Comparison of ENCODE assay signal across 9 cellular contexts in genomic region chr4:26074672-26075071, GRCh38.
A peak's percentile ranks its signal among the peaks of the same experiment; 100 is the strongest.
DNase-seq lines count a peak whose midpoint lies in the region; ATAC-seq and TF ChIP-seq lines count a peak whose summit lies in the region.
"Had no signal": no experiment of that assay in that cellular context is flagged by ENCODE, and none has a peak within 500 bp of the region (broad histone marks: within the 10 kb centered on the region; RNA-seq: fewer than 3 reads in every experiment).

No MANE protein-coding gene starts in this region.

- DNase-seq in GM19238 (ENCODE audit: insufficient read length, low spot score) (peak; percentile 44), SKM-1 treated with dmso at 0.1 percent for 144 hours (lab: John Stamatoyannopoulos, UW; ENCODE audit: unreplicated experiment) (peak; percentile 94), left ventricle myocardium inferior (no peak), MM.1S (no peak), NCI-H510A treated with DMSO at 0.1 percent for 48 hours (lab: John Stamatoyannopoulos, UW) (no peak), cortex of kidney (lab: John Stamatoyannopoulos, UW) (no peak)

- H3K79me2 ChIP-seq in MM.1S (ENCODE audit: low read length), result no peaks in the 10 kb centered on the region

- peak; percentile 64 for ATAC-seq in HG02943 (IDR thresholded peaks at IDR 0.05; ENCODE audit: low read depth, unreplicated experiment)
- ATAC-seq in stimulated activated memory B cell treated with anti-CD40 and anti-IgM and Interleukin-4, amounts not matched to agents 10 μg/mL and 1 μg/mL and 100 μg/mL, for 72 hours, result peak; percentile 89

- H3K9me3 Mint-ChIP-seq in stimulated activated memory B cell treated with anti-CD40 and anti-IgM and Interleukin-4, amounts not matched to agents 10 μg/mL and 1 μg/mL and 100 μg/mL, for 72 hours, result peaks cover 7% of the 10 kb centered on the region

- H3K4me1 Mint-ChIP-seq in stimulated activated memory B cell treated with anti-CD40 and anti-IgM and Interleukin-4, amounts not matched to agents 10 μg/mL and 1 μg/mL and 100 μg/mL, for 72 hours, result peaks cover 55% of the 10 kb centered on the region

- no peak overlapping the region for H3K4me3 ChIP-seq in left ventricle myocardium inferior
- H3K4me3 ChIP-seq in MM.1S (ENCODE audit: low read length), result no peak overlapping the region

- H3F3A ChIP-seq in MM.1S (ENCODE audit: insufficient read depth, low read length), result no peaks in the 10 kb centered on the region

- peak overlapping the region; percentile 58 for H3K27ac ChIP-seq in left ventricle myocardium inferior (replicated peaks)
- no peak overlapping the region for H3K27ac ChIP-seq in MM.1S (ENCODE audit: low read length)
- H3K27ac ChIP-seq: epithelial cell of prostate had no signal

- no peaks in the 10 kb centered on the region for H3K36me3 ChIP-seq in left ventricle myocardium inferior
- no peaks in the 10 kb centered on the region for H3K36me3 ChIP-seq in MM.1S (replicated peaks; ENCODE audit: insufficient read depth, low read length)

- intact Hi-C loops in left ventricle myocardium inferior (cut with micrococcal nuclease), result no loop called here

- no peak overlapping the region for H2AFZ ChIP-seq in MM.1S (ENCODE audit: low read length)

- peaks cover 6% of the 10 kb centered on the region for H3K36me3 Mint-ChIP-seq in stimulated activated memory B cell treated with anti-CD40 and anti-IgM and Interleukin-4, amounts not matched to agents 10 μg/mL and 1 μg/mL and 100 μg/mL, for 72 hours

- no peaks in the 10 kb centered on the region for H4K20me1 ChIP-seq in MM.1S (ENCODE audit: insufficient read depth, low read length)

- peaks cover 6% of the 10 kb centered on the region for H3K4me1 ChIP-seq in left ventricle myocardium inferior
- H3K4me1 ChIP-seq in MM.1S (ENCODE audit: low read length), result no peaks in the 10 kb centered on the region

- H3K27me3 Mint-ChIP-seq in stimulated activated memory B cell treated with anti-CD40 and anti-IgM and Interleukin-4, amounts not matched to agents 10 μg/mL and 1 μg/mL and 100 μg/mL, for 72 hours, result no peaks in the 10 kb centered on the region

- peak overlapping the region; percentile 7 for H3K4me3 Mint-ChIP-seq in stimulated activated memory B cell treated with anti-CD40 and anti-IgM and Interleukin-4, amounts not matched to agents 10 μg/mL and 1 μg/mL and 100 μg/mL, for 72 hours

- H3K27me3 ChIP-seq in left ventricle myocardium inferior (ENCODE audit: low read depth) (peaks cover 3% of the 10 kb centered on the region), MM.1S (replicated peaks; ENCODE audit: insufficient read depth, low read length) (no peaks in the 10 kb centered on the region)

- H3K9me2 ChIP-seq in MM.1S (replicated peaks; ENCODE audit: insufficient read depth, low read length), result no peaks in the 10 kb centered on the region

- H3K9me3 ChIP-seq in left ventricle myocardium inferior (replicated peaks) (peaks cover 11% of the 10 kb centered on the region), MM.1S (replicated peaks; ENCODE audit: insufficient read depth, low read length) (no peaks in the 10 kb centered on the region)

- H3K27ac Mint-ChIP-seq in stimulated activated memory B cell treated with anti-CD40 and anti-IgM and Interleukin-4, amounts not matched to agents 10 μg/mL and 1 μg/mL and 100 μg/mL, for 72 hours, result peak overlapping the region; percentile 96

- TF ChIP-seq CTCF in left ventricle myocardium inferior (IDR thresholded peaks at IDR 0.05; ENCODE audit: borderline replicate concordance) (no peak), MM.1S (IDR thresholded peaks at IDR 0.05; ENCODE audit: low read length) (no peak)

- no peak overlapping the region for H3K9ac ChIP-seq in MM.1S (ENCODE audit: low read length)

- H3K4me2 ChIP-seq in MM.1S (ENCODE audit: low read depth, low read length), result no peak overlapping the region

Comparison
In these comparisons a context has a peak if more than half of its experiments do, and no peak if none do; other contexts are left out.
1. DNase-seq: peak in GM19238 (single experiment) and SKM-1 treated with dmso at 0.1 percent for 144 hours (single experiment); none in left ventricle myocardium inferior (single experiment), MM.1S (single experiment), NCI-H510A treated with DMSO at 0.1 percent for 48 hours (single experiment) and cortex of kidney (single experiment).